In genomic region chr12:72836184-72836583, GRCh38 we compare ENCODE assay signal across 23 cellular contexts.
"Had no signal": no experiment of that assay in that cellular context is flagged by ENCODE, and none has a peak within 500 bp of the region (broad histone marks: within the 10 kb centered on the region; RNA-seq: fewer than 3 reads in every experiment).

No MANE protein-coding gene starts in this region.

- H3K27ac Mint-ChIP-seq: activated CD8-positive, alpha-beta T cell treated with anti-CD3 and anti-CD28 coated beads for 36 hours; activated T-helper 17 cell treated with anti-CD3 and anti-CD28 coated beads, Interleukin-2, amount 50 U/mL, for 72 hours; mesothelial cell of epicardium; naive B cell had no signal

- H3K27me3 ChIP-seq: brain microvascular endothelial cell, left lung, neutrophil, right lobe of liver, testis, transverse colon had no signal

- H3K4me3 Mint-ChIP-seq: activated CD8-positive, alpha-beta T cell treated with anti-CD3 and anti-CD28 coated beads for 36 hours; activated T-cell treated with anti-CD3 and anti-CD28 coated beads, Interleukin-2, amount 50 U/mL, for 4 hours; activated T-helper 17 cell treated with anti-CD3 and anti-CD28 coated beads, Interleukin-2, amount 50 U/mL, for 72 hours; mesothelial cell of epicardium; naive B cell; nephron progenitor cell had no signal

- H3K27me3 Mint-ChIP-seq: activated CD8-positive, alpha-beta T cell treated with anti-CD3 and anti-CD28 coated beads for 36 hours; activated T-helper 17 cell treated with anti-CD3 and anti-CD28 coated beads, Interleukin-2, amount 50 U/mL, for 72 hours; naive B cell had no signal

- H3K27ac ChIP-seq: brain microvascular endothelial cell, heart right ventricle, left lung, neutrophil, right lobe of liver, testis, transverse colon had no signal

- DNase-seq: activated CD4-positive, alpha-beta T cell treated with anti-CD3 and anti-CD28 coated beads, Interleukin-2, amount 50 U/mL, for 1 hour; activated CD4-positive, CD25-positive, alpha-beta regulatory T cell treated with anti-CD3 and anti-CD28 coated beads, Interleukin-2, amount 50 U/mL, for 72 hours; activated CD8-positive, alpha-beta T cell treated with anti-CD3 and anti-CD28 coated beads for 36 hours; activated gamma-delta T cell treated with Interleukin-2 at 50 U/mL for 16 hours; activated naive CD4-positive, alpha-beta T cell treated with anti-CD3 and anti-CD28 coated beads, Interleukin-2, amount 50 U/mL, for 16 hours; activated T-cell treated with anti-CD3 and anti-CD28 coated beads, Interleukin-2, amount 50 U/mL, for 4 hours; amniotic stem cell; brain microvascular endothelial cell; cortex of kidney; heart right ventricle; left lung; naive B cell; nephron progenitor cell; right lobe of liver; stimulated activated CD4-positive, alpha-beta T cell treated with anti-CD3 and anti-CD28 coated beads, Interleukin-12 subunit alpha, Interleukin-12 subunit beta, amount 100 ng/mL, for 4 hours; stimulated activated CD4-positive, alpha-beta T cell treated with anti-CD3 and anti-CD28 coated beads, Interleukin-4, amount 100 ng/mL, for 1 hour; stimulated activated naive CD8-positive, alpha-beta T cell treated with anti-CD3 and anti-CD28 coated beads, Interleukin-15, Interleukin-2, amounts not matched to agents 100 U/mL and 50 U/mL, for 24 hours; T-helper 2 cell; testis; transverse colon had no signal

- ATAC-seq: activated CD8-positive, alpha-beta T cell treated with anti-CD3 and anti-CD28 coated beads for 36 hours; activated T-cell treated with anti-CD3 and anti-CD28 coated beads, Interleukin-2, amount 50 U/mL, for 4 hours; activated T-helper 17 cell treated with anti-CD3 and anti-CD28 coated beads, Interleukin-2, amount 50 U/mL, for 72 hours; heart right ventricle; left lung; right lobe of liver; stimulated activated naive CD8-positive, alpha-beta T cell treated with anti-CD3 and anti-CD28 coated beads, Interleukin-15, Interleukin-2, amounts not matched to agents 100 U/mL and 50 U/mL, for 24 hours had no signal

- H3K4me1 Mint-ChIP-seq: activated T-helper 17 cell treated with anti-CD3 and anti-CD28 coated beads, Interleukin-2, amount 50 U/mL, for 72 hours; naive B cell had no signal

- H3K36me3 Mint-ChIP-seq: mesothelial cell of epicardium, naive B cell had no signal

- H3K9me3 ChIP-seq: neutrophil, right lobe of liver, testis, transverse colon had no signal

- H3K4me1 ChIP-seq: heart right ventricle, left lung, right lobe of liver, testis, transverse colon had no signal

- H3K9me3 Mint-ChIP-seq: activated CD8-positive, alpha-beta T cell treated with anti-CD3 and anti-CD28 coated beads for 36 hours; activated T-helper 17 cell treated with anti-CD3 and anti-CD28 coated beads, Interleukin-2, amount 50 U/mL, for 72 hours had no signal
